Comparison of ENCODE assay signal across 20 cellular contexts in the genomic region with DNA sequence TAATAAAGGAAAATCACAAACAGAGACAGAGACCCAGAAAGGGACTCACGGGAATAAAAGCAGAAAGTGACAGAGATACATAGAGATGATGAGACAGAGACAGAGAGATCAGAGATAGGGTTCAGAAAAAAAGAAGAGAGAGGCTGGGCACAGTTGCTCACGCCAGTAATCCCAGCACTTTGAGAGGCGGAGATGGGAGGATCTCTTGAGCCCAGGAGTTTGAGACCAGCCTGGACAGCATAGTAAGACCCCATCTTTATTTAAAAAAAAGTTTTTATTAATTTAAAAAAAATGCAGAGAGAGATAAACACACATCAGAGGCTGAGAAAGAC. TPM values are rescaled to one million over a fixed set of nuclear protein-coding genes. Genes with fewer than 3 reads are reported as not detected.
DNase-seq lines count a peak whose midpoint lies in the region; ATAC-seq and TF ChIP-seq lines count a peak whose summit lies in the region.
"Had no signal": no experiment of that assay in that cellular context is flagged by ENCODE, and none has a peak within 500 bp of the region (broad histone marks: within the 10 kb centered on the region; RNA-seq: fewer than 3 reads in every experiment).

No MANE protein-coding gene starts in this region.

- H3K27me3 ChIP-seq in hepatocyte (no peaks in the 10 kb centered on the region), transverse colon (no peaks in the 10 kb centered on the region)
- H3K27me3 ChIP-seq: esophagus muscularis mucosa, heart right ventricle had no signal

- intact Hi-C loops in activated T-helper 2 cell treated with anti-CD3 and anti-CD28 coated beads, Interferon-gamma antibody, Interleukin-2, Interleukin-4, amounts not matched to agents 10 μg/mL and 5 μg/mL and 100 μg/mL, durations not matched to agents 14 hours and 24 hours and 36 hours (cut with micrococcal nuclease) = no loop called here
- intact Hi-C loops in transverse colon (cut with DNase I; ENCODE audit: low total_unique reads) = no loop called here

- in situ Hi-C loops in transverse colon (cut with MboI; ENCODE audit: low pct_ligation_motif_present in 1 of 4, low pct_unique_long_range_greater_than_20kb in 1 of 4, low sequenced_read_pairs in 3 of 4) = no loop called here

- H3K36me3 Mint-ChIP-seq in activated naive CD4-positive, alpha-beta T cell treated with anti-CD3 and anti-CD28 coated beads, Interleukin-2, amount 50 U/mL, for 24 hours = peaks cover 1% of the 10 kb centered on the region
- no peaks in the 10 kb centered on the region for H3K36me3 Mint-ChIP-seq in activated T-helper 2 cell treated with anti-CD3 and anti-CD28 coated beads, Interferon-gamma antibody, Interleukin-2, Interleukin-4, amounts not matched to agents 10 μg/mL and 5 μg/mL and 100 μg/mL, durations not matched to agents 14 hours and 24 hours and 36 hours (ENCODE audit: low read depth)

- no peak overlapping the region for H3K4me2 ChIP-seq in hepatocyte

- no peak for TF ChIP-seq EP300 in transverse colon (IDR thresholded peaks at IDR 0.05; ENCODE audit: low read depth)

- no peaks in the 10 kb centered on the region for H3K36me3 ChIP-seq in hepatocyte (replicated peaks; ENCODE audit: insufficient read depth, low read depth)
- H3K36me3 ChIP-seq in transverse colon = no peaks in the 10 kb centered on the region
- H3K36me3 ChIP-seq: esophagus muscularis mucosa, heart right ventricle, thoracic aorta had no signal

- H4K20me1 ChIP-seq in hepatocyte (ENCODE audit: insufficient read depth, poor library complexity, severe bottlenecking) = no peaks in the 10 kb centered on the region

- no peak for TF ChIP-seq POLR2A in transverse colon (IDR thresholded peaks at IDR 0.05)

- no peaks in the 10 kb centered on the region for H3K79me2 ChIP-seq in hepatocyte

- H3K9me3 ChIP-seq in hepatocyte (ENCODE audit: low read depth) = no peaks in the 10 kb centered on the region
- no peaks in the 10 kb centered on the region for H3K9me3 ChIP-seq in transverse colon
- H3K9me3 ChIP-seq: esophagus muscularis mucosa, heart right ventricle, thoracic aorta had no signal

- H3K27ac Mint-ChIP-seq in activated naive CD4-positive, alpha-beta T cell treated with anti-CD3 and anti-CD28 coated beads, Interleukin-2, amount 50 U/mL, for 24 hours = peak overlapping the region; percentile 47
- H3K27ac Mint-ChIP-seq in activated T-helper 2 cell treated with anti-CD3 and anti-CD28 coated beads, Interferon-gamma antibody, Interleukin-2, Interleukin-4, amounts not matched to agents 10 μg/mL and 5 μg/mL and 100 μg/mL, durations not matched to agents 14 hours and 24 hours and 36 hours = peak overlapping the region; percentile 51

- H3K27ac ChIP-seq in hepatocyte = peak overlapping the region; percentile 72
- peak overlapping the region; percentile 62 to 91 (median 82) for H3K27ac ChIP-seq in transverse colon
- H3K27ac ChIP-seq: coronary artery, thoracic aorta had no signal

- H3K9me2 ChIP-seq in hepatocyte (replicated peaks; ENCODE audit: insufficient read depth) = no peaks in the 10 kb centered on the region

- peak overlapping the region; percentile 64 for H3K4me3 Mint-ChIP-seq in activated naive CD4-positive, alpha-beta T cell treated with anti-CD3 and anti-CD28 coated beads, Interleukin-2, amount 50 U/mL, for 24 hours
- H3K4me3 Mint-ChIP-seq in activated T-helper 2 cell treated with anti-CD3 and anti-CD28 coated beads, Interferon-gamma antibody, Interleukin-2, Interleukin-4, amounts not matched to agents 10 μg/mL and 5 μg/mL and 100 μg/mL, durations not matched to agents 14 hours and 24 hours and 36 hours (ENCODE audit: low read depth) = no peak overlapping the region

- H3K27me3 Mint-ChIP-seq in activated naive CD4-positive, alpha-beta T cell treated with anti-CD3 and anti-CD28 coated beads, Interleukin-2, amount 50 U/mL, for 24 hours = no peaks in the 10 kb centered on the region
- peaks cover 2% of the 10 kb centered on the region for H3K27me3 Mint-ChIP-seq in activated T-helper 2 cell treated with anti-CD3 and anti-CD28 coated beads, Interferon-gamma antibody, Interleukin-2, Interleukin-4, amounts not matched to agents 10 μg/mL and 5 μg/mL and 100 μg/mL, durations not matched to agents 14 hours and 24 hours and 36 hours (ENCODE audit: low read depth)

- H3K4me1 Mint-ChIP-seq in activated naive CD4-positive, alpha-beta T cell treated with anti-CD3 and anti-CD28 coated beads, Interleukin-2, amount 50 U/mL, for 24 hours = peaks cover 63% of the 10 kb centered on the region
- H3K4me1 Mint-ChIP-seq in activated T-helper 2 cell treated with anti-CD3 and anti-CD28 coated beads, Interferon-gamma antibody, Interleukin-2, Interleukin-4, amounts not matched to agents 10 μg/mL and 5 μg/mL and 100 μg/mL, durations not matched to agents 14 hours and 24 hours and 36 hours (ENCODE audit: low read depth) = peaks cover 40% of the 10 kb centered on the region

- WGBS in hepatocyte (ENCODE audit: low lambda C conversion rate, missing lambda C conversion rate) = 95% methylated on average over 3 of the region's 3 CpGs
- 86 to 94% methylated on average over 3 of the region's 3 CpGs for WGBS in transverse colon (ENCODE audit: low coverage in 1 of 2), 2 donors

- TF ChIP-seq CTCF in hepatocyte (IDR thresholded peaks at IDR 0.05; ENCODE audit: poor library complexity) (no peak), transverse colon (IDR thresholded peaks at IDR 0.05) (no peak)

- no peak for DNase-seq in activated naive CD4-positive, alpha-beta T cell (lab: John Stamatoyannopoulos, UW)
- DNase-seq in activated T-helper 2 cell treated with anti-CD3 and anti-CD28 coated beads, Interferon-gamma antibody, Interleukin-2, Interleukin-4, amounts not matched to agents 10 μg/mL and 5 μg/mL and 100 μg/mL, durations not matched to agents 14 hours and 24 hours and 36 hours (ENCODE audit: low spot score) = no peak
- no peak for DNase-seq in hepatocyte (ENCODE audit: low spot score)
- no peak for DNase-seq in transverse colon
- DNase-seq in SKM-1 treated with dmso at 0.1 percent for 144 hours (lab: John Stamatoyannopoulos, UW; ENCODE audit: unreplicated experiment) = no peak
- DNase-seq: activated T-cell treated with anti-CD3 and anti-CD28 coated beads for 4 hours, amygdala, heart right ventricle, left cardiac atrium, NCI-H1930, NCI-H748 treated with DMSO at 0.1 percent for 48 hours, retina had no signal

- H3K4me1 ChIP-seq in hepatocyte (ENCODE audit: insufficient read depth) (peaks cover 13% of the 10 kb centered on the region), transverse colon (peaks cover 20 to 66% (median 42%) of the 10 kb centered on the region in 4 donors)

- no peak overlapping the region for H2AFZ ChIP-seq in hepatocyte

- no peaks in the 10 kb centered on the region for H3K9me3 Mint-ChIP-seq in activated naive CD4-positive, alpha-beta T cell treated with anti-CD3 and anti-CD28 coated beads, Interleukin-2, amount 50 U/mL, for 24 hours
- H3K9me3 Mint-ChIP-seq in activated T-helper 2 cell treated with anti-CD3 and anti-CD28 coated beads, Interferon-gamma antibody, Interleukin-2, Interleukin-4, amounts not matched to agents 10 μg/mL and 5 μg/mL and 100 μg/mL, durations not matched to agents 14 hours and 24 hours and 36 hours = no peaks in the 10 kb centered on the region

- H3K4me3 ChIP-seq in hepatocyte (no peak overlapping the region), transverse colon (no peak overlapping the region)
- H3K4me3 ChIP-seq: coronary artery, esophagus muscularis mucosa, heart right ventricle, thoracic aorta had no signal

- ATAC-seq in GM21447 (IDR thresholded peaks at IDR 0.05; ENCODE audit: unreplicated experiment) = no peak
- no peak for ATAC-seq in HG03175 (IDR thresholded peaks at IDR 0.05; ENCODE audit: unreplicated experiment)
- ATAC-seq: activated CD4-positive, CD25-positive, alpha-beta regulatory T cell treated with anti-CD3 and anti-CD28 coated beads, Interleukin-2, amount 50 U/mL, for 24 hours; heart right ventricle; left cardiac atrium had no signal

RNA-seq across cellular contexts. Expression of a gene that starts 19.4 kb away (rescaled TPM):
- total RNA-seq in activated T-helper 2 cell treated with anti-CD3 and anti-CD28 coated beads, Interferon-gamma antibody, Interleukin-2, Interleukin-4, amounts not matched to agents 10 μg/mL and 5 μg/mL and 100 μg/mL, durations not matched to agents 14 hours and 24 hours and 36 hours = 10.2 and 10.9 TPM in 2 replicates
- 37.9 and 73.1 TPM in 2 replicates for total RNA-seq in hepatocyte
- 114 and 168 TPM in 2 replicates for polyA plus RNA-seq in hepatocyte
- total RNA-seq in transverse colon = 10 to 100 TPM; 14.5 to 64.7 (median 25.6) TPM

RNA-seq across cellular contexts. Expression of a gene that starts 24.7 kb away (rescaled TPM):
- 114 and 118 TPM in 2 replicates for total RNA-seq in activated T-helper 2 cell treated with anti-CD3 and anti-CD28 coated beads, Interferon-gamma antibody, Interleukin-2, Interleukin-4, amounts not matched to agents 10 μg/mL and 5 μg/mL and 100 μg/mL, durations not matched to agents 14 hours and 24 hours and 36 hours
- total RNA-seq in hepatocyte (42.5 and 51.0 TPM in 2 replicates), transverse colon (10 to 100 TPM; 38.8 to 42.6 (median 40.0) TPM)
- 66.7 and 72.8 TPM in 2 replicates for polyA plus RNA-seq in hepatocyte

RNA-seq across cellular contexts. Expression of a gene that starts 41.9 kb away (rescaled TPM):
- 16.1 and 16.7 TPM in 2 replicates for total RNA-seq in activated T-helper 2 cell treated with anti-CD3 and anti-CD28 coated beads, Interferon-gamma antibody, Interleukin-2, Interleukin-4, amounts not matched to agents 10 μg/mL and 5 μg/mL and 100 μg/mL, durations not matched to agents 14 hours and 24 hours and 36 hours
- total RNA-seq in hepatocyte (2.7 and 3.3 TPM in 2 replicates), transverse colon (1 to 10 TPM in 3 of 4 donors, under 1 TPM in 1; 1.00 to 3.5 (median 1.2) TPM)
- 2.4 and 2.5 TPM in 2 replicates for polyA plus RNA-seq in hepatocyte

RNA-seq across cellular contexts. Expression of a gene that starts 43.5 kb away (rescaled TPM):
- 12.8 and 16.6 TPM in 2 replicates for total RNA-seq in activated T-helper 2 cell treated with anti-CD3 and anti-CD28 coated beads, Interferon-gamma antibody, Interleukin-2, Interleukin-4, amounts not matched to agents 10 μg/mL and 5 μg/mL and 100 μg/mL, durations not matched to agents 14 hours and 24 hours and 36 hours
- 7.9 and 8.7 TPM in 2 replicates for total RNA-seq in hepatocyte
- polyA plus RNA-seq in hepatocyte = 14.8 and 22.9 TPM in 2 replicates
- total RNA-seq in transverse colon = 100 to 1,000 TPM in 1 of 4 donors, 10 to 100 TPM in 3; 28.5 to 298 (median 44.4) TPM
- polyA plus RNA-seq: neural cell had no signal

RNA-seq across cellular contexts. Expression of a gene that starts 48.5 kb away (rescaled TPM):
- total RNA-seq in activated T-helper 2 cell treated with anti-CD3 and anti-CD28 coated beads, Interferon-gamma antibody, Interleukin-2, Interleukin-4, amounts not matched to agents 10 μg/mL and 5 μg/mL and 100 μg/mL, durations not matched to agents 14 hours and 24 hours and 36 hours = 4.0 and 8.1 TPM in 2 replicates
- total RNA-seq in hepatocyte = 3.4 and 7.8 TPM in 2 replicates
- 12.2 and 14.8 TPM in 2 replicates for polyA plus RNA-seq in hepatocyte
- 10 to 100 TPM in 1 of 4 donors, 1 to 10 TPM in 1, not detected in 2; 5.7 to 13.5 TPM for total RNA-seq in transverse colon
